Comparison of ENCODE assay signal across 12 cellular contexts in the genomic region with DNA sequence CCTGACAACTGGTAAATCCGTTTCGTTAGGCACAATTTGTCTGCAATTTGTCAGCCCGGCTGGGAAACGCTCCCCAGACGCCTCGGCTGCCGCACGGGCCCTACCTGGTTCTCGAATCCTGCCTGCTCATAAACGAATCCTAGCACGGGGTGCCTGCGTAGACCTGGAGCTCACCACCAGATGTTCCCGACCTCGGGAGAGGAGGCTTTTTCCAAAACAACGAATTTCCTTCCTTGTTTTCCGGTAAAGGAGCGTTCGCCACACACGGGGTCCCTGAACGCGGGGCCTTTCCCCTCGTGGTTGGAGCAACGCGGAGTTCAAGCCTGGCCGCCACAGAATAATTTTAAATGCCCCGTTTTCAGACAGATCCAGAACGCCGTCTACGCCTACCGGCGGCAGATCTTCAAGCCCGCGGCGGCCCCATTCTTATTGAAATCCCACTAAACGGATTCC. TPM values are rescaled to one million over a fixed set of nuclear protein-coding genes. Genes with fewer than 3 reads are reported as not detected.
DNase-seq lines count a peak whose midpoint lies in the region; ATAC-seq, FAIRE-seq and TF ChIP-seq lines count a peak whose summit lies in the region.
"Had no signal": no experiment of that assay in that cellular context is flagged by ENCODE, and none has a peak within 500 bp of the region (broad histone marks: within the 10 kb centered on the region; RNA-seq: fewer than 3 reads in every experiment).

No MANE protein-coding gene starts in this region.

- H3K4me1 ChIP-seq in ES-I3 (ENCODE audit: insufficient read depth, low read length), result 0 out of 2 replicates have a peak, but pooled peaks cover 3% of the 10 kb centered on the region
- peaks cover 7% of the 10 kb centered on the region for H3K4me1 ChIP-seq in astrocyte (ENCODE audit: insufficient read depth, low read length)

- H4K20me1 ChIP-seq in astrocyte (ENCODE audit: insufficient read depth, low read length), result peaks cover 40% of the 10 kb centered on the region

- H3K9me3 ChIP-seq in ES-I3 (ENCODE audit: control insufficient read depth, insufficient read depth, low read length) (no peaks in the 10 kb centered on the region), astrocyte (ENCODE audit: insufficient read depth, low read depth, low read length) (peaks cover 2% of the 10 kb centered on the region)

- no peak overlapping the region for H3K27ac Mint-ChIP-seq in astrocyte (ENCODE audit: unreplicated experiment)

- H2AFZ ChIP-seq in astrocyte (ENCODE audit: low read depth, low read length), result no peak overlapping the region

- in situ Hi-C loops in GM13976 (cut with MboI; ENCODE audit: low sequenced_read_pairs, unreplicated experiment), result loop anchor here (10.0 kb wide), 1 partner anchor 67 kb away; no protein-coding TSS in a partner anchor

- H3K4me1 Mint-ChIP-seq in astrocyte (ENCODE audit: low read depth, unreplicated experiment), result no peaks in the 10 kb centered on the region

- H3K9ac ChIP-seq in ES-I3 (ENCODE audit: low read depth, low read length) (peak overlapping the region; percentile 17; the same call in 1 of the 2 replicates), astrocyte (ENCODE audit: low read length) (no peak overlapping the region)

- DNase-seq in astrocyte (ENCODE audit: low read depth) (no peak), mesenteric fat pad (ENCODE audit: low spot score) (peak; percentile 81), DMS153 (lab: John Stamatoyannopoulos, UW) (no peak), GM13976 (ENCODE audit: low spot score) (no peak)
- DNase-seq in activated effector memory CD4-positive, alpha-beta T cell treated with anti-CD3 and anti-CD28 coated beads, Interleukin-2, amount 50 U/mL, for 16 hours, result no peak
- DNase-seq: NCI-H2029 treated with DMSO at 0.1 percent for 48 hours; stimulated activated naive CD4-positive, alpha-beta T cell treated with Interleukin-2 at 50 U/mL for 16 hours had no signal

- TF ChIP-seq CTCF in 22Rv1 (IDR thresholded peaks at IDR 0.05), result no peak
- no peak for TF ChIP-seq CTCF in astrocyte (IDR thresholded peaks at IDR 0.05; ENCODE audit: insufficient read depth, low read depth, low read length)
- TF ChIP-seq CTCF in GM13976 (IDR thresholded peaks at IDR 0.05; ENCODE audit: borderline replicate concordance, control extremely low read depth, extremely low read depth, insufficient read depth, missing control alignments), result no peak

- H3K27me3 Mint-ChIP-seq in astrocyte (ENCODE audit: low read depth, unreplicated experiment), result peaks cover 61% of the 10 kb centered on the region

- H3K36me3 ChIP-seq in ES-I3 (ENCODE audit: insufficient read depth, low read length) (no peaks in the 10 kb centered on the region), astrocyte (ENCODE audit: insufficient read depth, low read length) (no peaks in the 10 kb centered on the region)

- H3K4me2 ChIP-seq in astrocyte (ENCODE audit: low read length), result peak overlapping the region; percentile 89

- peaks cover 83% of the 10 kb centered on the region for H3K27me3 ChIP-seq in astrocyte (ENCODE audit: insufficient read depth, low read length)

- ATAC-seq in HG02970 (IDR thresholded peaks at IDR 0.05; ENCODE audit: low FRiP score, unreplicated experiment), result no peak
- ATAC-seq: activated CD4-positive, CD25-positive, alpha-beta regulatory T cell treated with anti-CD3 and anti-CD28 coated beads, Interleukin-2, amount 50 U/mL, for 24 hours had no signal

- H3K36me3 Mint-ChIP-seq in astrocyte (ENCODE audit: low read depth, unreplicated experiment), result peaks cover 2% of the 10 kb centered on the region

- no peak overlapping the region for H3K4me3 ChIP-seq in astrocyte (ENCODE audit: insufficient read depth, low read depth, low read length)

- peak overlapping the region; percentile 96 for H3K27ac ChIP-seq in 22Rv1
- H3K27ac ChIP-seq in astrocyte (ENCODE audit: low read depth, low read length), result no peak overlapping the region
- H3K27ac ChIP-seq: epithelial cell of prostate had no signal

- no peak for FAIRE-seq in astrocyte (lab: Jason Lieb, UNC)

- peaks cover 5% of the 10 kb centered on the region for H3K79me2 ChIP-seq in astrocyte (ENCODE audit: insufficient read depth, low read length)

- peaks cover 6% of the 10 kb centered on the region for H3K9me3 Mint-ChIP-seq in astrocyte (ENCODE audit: unreplicated experiment)

- H3K4me3 Mint-ChIP-seq in astrocyte (ENCODE audit: unreplicated experiment), result no peak overlapping the region

RNA-seq across cellular contexts. Expression of a gene that starts 1.1 kb away (rescaled TPM):
- total RNA-seq in astrocyte, result 0.58 and 1.7 TPM in 2 replicates
- total RNA-seq in mesenteric fat pad, result 15.4 TPM

RNA-seq across cellular contexts. Expression of a gene that starts 25.2 kb away (rescaled TPM):
- total RNA-seq in astrocyte (not detected in 2 replicates), mesenteric fat pad (not detected)
